ENCODE assay signal across 8 cellular contexts in the genomic region with DNA sequence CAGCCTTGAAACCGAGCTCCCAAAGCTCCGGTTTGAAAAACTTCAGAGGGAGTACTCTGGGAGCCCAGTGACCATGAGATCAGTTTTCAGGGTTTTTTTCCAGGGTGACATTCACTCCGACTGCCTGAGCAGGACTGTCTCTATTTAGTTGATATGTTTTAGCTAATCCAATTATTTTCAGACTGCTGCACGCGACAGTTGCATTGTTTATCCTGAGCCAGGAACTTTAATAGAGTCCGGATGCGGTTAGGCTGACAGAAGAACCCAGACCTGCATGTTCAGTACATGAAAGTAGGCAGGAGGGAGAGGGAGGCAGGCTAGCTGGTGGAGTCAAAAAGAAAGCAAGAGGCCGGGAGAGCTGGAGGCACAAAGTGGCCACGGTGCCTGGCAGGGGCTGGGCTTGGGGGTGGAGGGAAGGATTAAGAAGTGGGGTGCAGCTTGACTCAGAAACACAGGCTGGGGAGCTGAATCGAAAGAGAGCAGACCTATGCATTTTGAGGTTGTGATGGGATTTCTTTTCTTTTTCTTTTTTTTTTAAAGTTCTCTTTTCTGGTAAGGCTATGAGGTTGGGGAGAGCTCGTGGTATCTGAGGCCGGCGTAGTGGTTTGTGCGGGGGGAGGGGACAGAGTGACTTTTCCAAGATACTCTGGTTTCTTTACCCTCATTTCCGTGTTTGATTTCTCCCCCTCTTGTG. TPM values are rescaled to one million over a fixed set of nuclear protein-coding genes. Genes with fewer than 3 reads are reported as not detected.
DNase-seq lines count a peak whose midpoint lies in the region; ATAC-seq, FAIRE-seq and TF ChIP-seq lines count a peak whose summit lies in the region.

No MANE protein-coding gene starts in this region.

- TF ChIP-seq CTCF in HFF-Myc (IDR thresholded peaks at IDR 0.05; ENCODE audit: low read depth, low read length, missing control alignments) (no peak), Peyer's patch (IDR thresholded peaks at IDR 0.05) (no peak), MCF 10A (IDR thresholded peaks at IDR 0.05; ENCODE audit: unreplicated experiment) (no peak), testis (IDR thresholded peaks at IDR 0.05) (no peak)

- peaks cover 32% of the 10 kb centered on the region for H3K4me1 Mint-ChIP-seq in MCF 10A (ENCODE audit: insufficient read depth, unreplicated experiment)

- H3K27ac Mint-ChIP-seq in MCF 10A (ENCODE audit: low read depth, unreplicated experiment) = peak overlapping the region; percentile 93

- H3K4me3 Mint-ChIP-seq in MCF 10A (ENCODE audit: unreplicated experiment) = peak overlapping the region; percentile 93

- TF ChIP-seq POLR2A in Peyer's patch (IDR thresholded peaks at IDR 0.05) = no peak
- TF ChIP-seq POLR2A in testis (IDR thresholded peaks at IDR 0.05) = no peak

- BruUV-seq in MCF 10A (replicated peaks; lab: Mats Ljungman, UMichigan) = no TSS peak

- peaks cover 81% of the 10 kb centered on the region for H3K36me3 Mint-ChIP-seq in MCF 10A (ENCODE audit: insufficient read depth, unreplicated experiment)

- FAIRE-seq in RCC 7860 (lab: Jason Lieb, UNC) = no peak

- H3K36me3 ChIP-seq in Peyer's patch = no peaks in the 10 kb centered on the region
- H3K36me3 ChIP-seq in testis (ENCODE audit: low read depth, missing control alignments) = no peaks in the 10 kb centered on the region

- no peaks in the 10 kb centered on the region for H3K27me3 Mint-ChIP-seq in MCF 10A (ENCODE audit: insufficient read depth, unreplicated experiment)

- H3K4me3 ChIP-seq in HFF-Myc (replicated peaks; ENCODE audit: low read depth, low read length) = no peak overlapping the region
- H3K4me3 ChIP-seq in Peyer's patch = peak overlapping the region in 2 of 4 donors; percentile 13 to 25
- no peak overlapping the region for H3K4me3 ChIP-seq in testis

- H3K27me3 ChIP-seq in Peyer's patch (peaks cover 0 to 10% of the 10 kb centered on the region in 2 donors), testis (no peaks in the 10 kb centered on the region)

- POLR2A ChIA-PET in MCF 10A (lab: Yijun Ruan, JAX) = interaction anchor here (0.7 to 2.4 kb wide), 18 partner anchors 8 to 1649 kb away, joined by 3 to 17 read pairs (median 3); no protein-coding TSS in a partner anchor

- H3K9me3 Mint-ChIP-seq in MCF 10A (ENCODE audit: unreplicated experiment) = no peaks in the 10 kb centered on the region

- peak; percentile 45 for ATAC-seq in GM18502 (IDR thresholded peaks at IDR 0.05; ENCODE audit: poor library complexity, unreplicated experiment)

- H3K9me3 ChIP-seq in Peyer's patch (no peaks in the 10 kb centered on the region), testis (no peaks in the 10 kb centered on the region)

- WGBS in testis, 2 donors = 25 to 28% methylated on average over 15 of the region's 15 CpGs

- CTCF ChIA-PET in MCF 10A (lab: Yijun Ruan, JAX) = interaction anchor here (0.6 to 1.9 kb wide), 5 partner anchors 11 to 887 kb away, joined by 3 to 10 read pairs (median 4); no protein-coding TSS in a partner anchor

- H3K27ac ChIP-seq in Peyer's patch = peak overlapping the region; percentile 8 to 54 (median 38)
- H3K27ac ChIP-seq in testis = no peak overlapping the region

- intact Hi-C loops in MCF 10A (cut with micrococcal nuclease) (no loop called here), testis (cut with DNase I; ENCODE audit: low total_unique reads) (no loop called here)

- DNase-seq in HFF-Myc (ENCODE audit: extremely low read depth, low read depth) = peak; percentile 37
- DNase-seq in Peyer's patch = peak in 2 of 3 donors; percentile 59 to 72
- DNase-seq in MCF 10A (ENCODE audit: unreplicated experiment) = peak; percentile 25
- peak; percentile 72 to 75 for DNase-seq in stimulated activated CD4-positive, alpha-beta T cell treated with anti-CD3 and anti-CD28 coated beads, Interleukin-2, amount 100 ng/mL, for 24 hours
- DNase-seq in RCC 7860 (ENCODE audit: low spot score) = no peak
- no peak for DNase-seq in testis
- DNase-seq in NCI-H510A (lab: John Stamatoyannopoulos, UW) = no peak

- peaks cover 0 to 11% (median 0%) of the 10 kb centered on the region in 4 donors for H3K4me1 ChIP-seq in Peyer's patch
- no peaks in the 10 kb centered on the region for H3K4me1 ChIP-seq in testis

RNA-seq across cellular contexts. Expression of gene GATA3, which starts 5.7 kb away (rescaled TPM):
- total RNA-seq in Peyer's patch (1 to 10 TPM in 2 of 4 donors, under 1 TPM in 1, not detected in 1; 0.80 to 5.8 (median 1.4) TPM), MCF 10A (2022) (13.1 and 14.6 TPM in 2 replicates), testis (1 to 10 TPM in 1 of 2 donors, under 1 TPM in 1; 0.31 to 1.9 TPM)
- 0.50 TPM for polyA plus RNA-seq in testis (ENCODE audit: insufficient read depth, low read depth, low replicate concordance)

Comparison
In these comparisons a context has a peak if more than half of its experiments do, and no peak if none do; other contexts are left out.
1. DNase-seq: peak in HFF-Myc (single experiment), Peyer's patch (2 of 3), MCF 10A (single experiment) and stimulated activated CD4-positive, alpha-beta T cell treated with anti-CD3 and anti-CD28 coated beads, Interleukin-2, amount 100 ng/mL, for 24 hours (2 of 2); none in RCC 7860 (single experiment), testis (single experiment) and NCI-H510A (single experiment).
2. H3K27ac ChIP-seq: peak in Peyer's patch (4 of 4); none in testis (0 of 2).